ENCODE assay signal across 14 cellular contexts in genomic region chr7:70761711-70762328, GRCh38.
DNase-seq lines count a peak whose midpoint lies in the region; ATAC-seq and TF ChIP-seq lines count a peak whose summit lies in the region.
"Had no signal": no experiment of that assay in that cellular context is flagged by ENCODE, and none has a peak within 500 bp of the region (broad histone marks: within the 10 kb centered on the region; RNA-seq: fewer than 3 reads in every experiment).

No MANE protein-coding gene starts in this region.

- no peak overlapping the region for H3K4me3 Mint-ChIP-seq in memory B cell
- H3K4me3 Mint-ChIP-seq: activated CD4-positive, alpha-beta T cell treated with anti-CD3 and anti-CD28 coated beads for 36 hours; activated naive CD4-positive, alpha-beta T cell treated with anti-CD3 and anti-CD28 coated beads, Interleukin-2, amount 10 ng/mL, durations not matched to agents 7 days and 5 days; HFFc6 had no signal

- TF ChIP-seq POLR2A in erythroblast (IDR thresholded peaks at IDR 0.05; ENCODE audit: low read length), result no peak

- H3K4me1 Mint-ChIP-seq in memory B cell, result peaks cover 27% of the 10 kb centered on the region
- H3K4me1 Mint-ChIP-seq: activated naive CD4-positive, alpha-beta T cell treated with anti-CD3 and anti-CD28 coated beads, Interleukin-2, amount 10 ng/mL, durations not matched to agents 7 days and 5 days had no signal

- peaks cover 6% of the 10 kb centered on the region for H3K36me3 Mint-ChIP-seq in memory B cell
- H3K36me3 Mint-ChIP-seq: activated naive CD4-positive, alpha-beta T cell treated with anti-CD3 and anti-CD28 coated beads, Interleukin-2, amount 10 ng/mL, durations not matched to agents 7 days and 5 days had no signal

- no peaks in the 10 kb centered on the region for H3K27me3 Mint-ChIP-seq in memory B cell
- H3K27me3 Mint-ChIP-seq: activated CD4-positive, alpha-beta T cell treated with anti-CD3 and anti-CD28 coated beads for 36 hours; activated naive CD4-positive, alpha-beta T cell treated with anti-CD3 and anti-CD28 coated beads, Interleukin-2, amount 10 ng/mL, durations not matched to agents 7 days and 5 days; brain had no signal

- H3K27ac Mint-ChIP-seq in memory B cell, result peak overlapping the region; percentile 75
- H3K27ac Mint-ChIP-seq: activated CD4-positive, alpha-beta T cell treated with anti-CD3 and anti-CD28 coated beads for 36 hours; activated naive CD4-positive, alpha-beta T cell treated with anti-CD3 and anti-CD28 coated beads, Interleukin-2, amount 10 ng/mL, durations not matched to agents 7 days and 5 days; HFFc6 had no signal

- DNase-seq in GM10266 (ENCODE audit: extremely low spot score) (peak; percentile 59), GM20000 (ENCODE audit: low spot score) (peak; percentile 62), memory B cell (ENCODE audit: low spot score in 2 of 2) (peak in 1 of 2 donors; percentile 33), erythroblast (lab: John Stamatoyannopoulos, UW) (no peak), mucosa of gallbladder (ENCODE audit: low spot score) (no peak)
- DNase-seq: activated CD4-positive, alpha-beta T cell treated with anti-CD3 and anti-CD28 coated beads for 36 hours; activated CD8-positive, alpha-beta memory T cell treated with anti-CD3 and anti-CD28 coated beads, Interleukin-2, amount 50 U/mL, for 4 hours; activated naive CD4-positive, alpha-beta T cell treated with anti-CD3 and anti-CD28 coated beads, Interleukin-2, amount 10 ng/mL, durations not matched to agents 7 days and 5 days; HFFc6; SIG-M5 had no signal

- H3K9me3 Mint-ChIP-seq in memory B cell, result no peaks in the 10 kb centered on the region
- H3K9me3 Mint-ChIP-seq: brain had no signal

- TF ChIP-seq CTCF in GM10266 (IDR thresholded peaks at IDR 0.05; ENCODE audit: control insufficient read depth, insufficient read depth, low read depth, missing control alignments), result no peak
- TF ChIP-seq CTCF in GM20000 (IDR thresholded peaks at IDR 0.05; ENCODE audit: extremely low read depth, missing control alignments), result no peak

- ATAC-seq in HG03442 (IDR thresholded peaks at IDR 0.05; ENCODE audit: unreplicated experiment), result peak; percentile 30
- ATAC-seq in memory B cell (ENCODE audit: low read depth), result peak; percentile 82
- no peak for ATAC-seq in GM21737 (IDR thresholded peaks at IDR 0.05; ENCODE audit: unreplicated experiment)
- ATAC-seq in HG02973 (IDR thresholded peaks at IDR 0.05; ENCODE audit: unreplicated experiment), result no peak
- ATAC-seq: activated CD4-positive, alpha-beta T cell treated with anti-CD3 and anti-CD28 coated beads for 36 hours had no signal

Comparison
In these comparisons a context has a peak if more than half of its experiments do, and no peak if none do; other contexts are left out.
1. DNase-seq: peak in GM10266 (single experiment) and GM20000 (single experiment); none in erythroblast (0 of 2) and mucosa of gallbladder (single experiment).
2. ATAC-seq: peak in HG03442 (single experiment) and memory B cell (single experiment); none in GM21737 (single experiment) and HG02973 (single experiment).